Comparison of ENCODE assay signal across 21 cellular contexts in the genomic region with DNA sequence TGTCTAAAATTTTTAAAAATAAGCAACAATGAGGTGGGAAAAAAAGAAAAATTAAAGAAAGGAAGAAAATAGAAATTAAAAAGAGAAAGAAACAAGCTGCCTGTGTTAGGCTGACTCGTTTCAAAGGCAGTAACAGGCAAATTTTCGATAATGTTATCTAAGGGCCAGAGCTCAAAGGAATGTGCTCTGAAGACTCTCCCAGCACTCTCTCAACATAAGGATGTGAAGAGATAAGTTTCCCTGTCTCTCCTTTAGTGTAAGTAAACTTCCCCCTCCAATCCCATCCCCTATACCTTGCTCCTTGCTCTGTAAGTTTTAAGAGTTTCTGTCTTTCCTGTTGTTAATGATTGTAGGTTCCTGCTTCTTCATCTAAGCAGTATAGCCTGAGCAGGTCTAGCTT.
"Had no signal": no experiment of that assay in that cellular context is flagged by ENCODE, and none has a peak within 500 bp of the region (broad histone marks: within the 10 kb centered on the region; RNA-seq: fewer than 3 reads in every experiment).

No MANE protein-coding gene starts in this region.

- H3K4me1 Mint-ChIP-seq: activated CD4-positive, alpha-beta T cell treated with anti-CD3 and anti-CD28 coated beads, Interleukin-2, amount 10 ng/mL, durations not matched to agents 24 days and 14 days; activated naive CD4-positive, alpha-beta T cell treated with anti-CD3 and anti-CD28 coated beads, Interleukin-2, amount 10 ng/mL, durations not matched to agents 7 days and 5 days; activated naive CD8-positive, alpha-beta T cell treated with anti-CD3 and anti-CD28 coated beads, Interleukin-2, amount 50 U/mL, for 24 hours; central memory CD8-positive, alpha-beta T cell; naive thymus-derived CD8-positive, alpha-beta T cell; stimulated activated naive B cell treated with anti-CD40 and anti-IgM and Interleukin-4, amounts not matched to agents 10 μg/mL and 1 μg/mL and 100 μg/mL, for 72 hours; T-cell had no signal

- DNase-seq: activated CD4-positive, alpha-beta T cell treated with anti-CD3 and anti-CD28 coated beads, Interleukin-2, amount 10 ng/mL, durations not matched to agents 24 days and 14 days; activated CD8-positive, alpha-beta T cell treated with anti-CD3 and anti-CD28 coated beads, Interleukin-2, amount 10 ng/mL, durations not matched to agents 7 days and 5 days; activated naive CD4-positive, alpha-beta T cell treated with anti-CD3 and anti-CD28 coated beads, Interleukin-2, amount 10 ng/mL, durations not matched to agents 7 days and 5 days; activated naive CD8-positive, alpha-beta T cell treated with anti-CD3 and anti-CD28 coated beads, Interleukin-2, amount 50 U/mL, for 24 hours; activated T-cell treated with anti-CD3 and anti-CD28 coated beads, Interleukin-2, amount 50 U/mL, for 24 hours; anterior cingulate cortex; brain microvascular endothelial cell; colonic mucosa; gastrocnemius medialis; head of caudate nucleus; left ventricle myocardium inferior; naive thymus-derived CD8-positive, alpha-beta T cell; ovary; right lobe of liver; small intestine; stimulated activated naive B cell treated with anti-CD40 and anti-IgM and Interleukin-4, amounts not matched to agents 10 μg/mL and 1 μg/mL and 100 μg/mL, for 72 hours; T-cell; upper lobe of right lung had no signal

- H3K9me3 ChIP-seq: colonic mucosa, gastrocnemius medialis, left ventricle myocardium inferior, ovary, right lobe of liver, thoracic aorta, upper lobe of right lung had no signal

- H3K27ac Mint-ChIP-seq: activated CD4-positive, alpha-beta T cell treated with anti-CD3 and anti-CD28 coated beads, Interleukin-2, amount 10 ng/mL, durations not matched to agents 24 days and 14 days; activated CD8-positive, alpha-beta T cell treated with anti-CD3 and anti-CD28 coated beads, Interleukin-2, amount 10 ng/mL, durations not matched to agents 7 days and 5 days; activated naive CD4-positive, alpha-beta T cell treated with anti-CD3 and anti-CD28 coated beads, Interleukin-2, amount 10 ng/mL, durations not matched to agents 7 days and 5 days; activated naive CD8-positive, alpha-beta T cell treated with anti-CD3 and anti-CD28 coated beads, Interleukin-2, amount 50 U/mL, for 24 hours; activated T-cell treated with anti-CD3 and anti-CD28 coated beads, Interleukin-2, amount 50 U/mL, for 24 hours; naive thymus-derived CD8-positive, alpha-beta T cell; stimulated activated naive B cell treated with anti-CD40 and anti-IgM and Interleukin-4, amounts not matched to agents 10 μg/mL and 1 μg/mL and 100 μg/mL, for 72 hours; T-cell had no signal

- H3K36me3 Mint-ChIP-seq: activated naive CD4-positive, alpha-beta T cell treated with anti-CD3 and anti-CD28 coated beads, Interleukin-2, amount 10 ng/mL, durations not matched to agents 7 days and 5 days; naive thymus-derived CD8-positive, alpha-beta T cell; stimulated activated naive B cell treated with anti-CD40 and anti-IgM and Interleukin-4, amounts not matched to agents 10 μg/mL and 1 μg/mL and 100 μg/mL, for 72 hours; T-cell had no signal

- H3K27me3 Mint-ChIP-seq: activated CD4-positive, alpha-beta T cell treated with anti-CD3 and anti-CD28 coated beads, Interleukin-2, amount 10 ng/mL, durations not matched to agents 24 days and 14 days; activated naive CD4-positive, alpha-beta T cell treated with anti-CD3 and anti-CD28 coated beads, Interleukin-2, amount 10 ng/mL, durations not matched to agents 7 days and 5 days; activated naive CD8-positive, alpha-beta T cell treated with anti-CD3 and anti-CD28 coated beads, Interleukin-2, amount 50 U/mL, for 24 hours; central memory CD8-positive, alpha-beta T cell; naive thymus-derived CD8-positive, alpha-beta T cell; stimulated activated naive B cell treated with anti-CD40 and anti-IgM and Interleukin-4, amounts not matched to agents 10 μg/mL and 1 μg/mL and 100 μg/mL, for 72 hours; T-cell had no signal

- H3K27ac ChIP-seq: brain microvascular endothelial cell, colonic mucosa, gastrocnemius medialis, left ventricle myocardium inferior, ovary, right lobe of liver, thoracic aorta, upper lobe of right lung had no signal

- H3K27me3 ChIP-seq: brain microvascular endothelial cell, colonic mucosa, gastrocnemius medialis, ovary, right lobe of liver, upper lobe of right lung had no signal

- H3K36me3 ChIP-seq: brain microvascular endothelial cell, colonic mucosa, gastrocnemius medialis, left ventricle myocardium inferior, ovary, right lobe of liver, thoracic aorta, upper lobe of right lung had no signal

- H3K9me3 Mint-ChIP-seq: activated CD4-positive, alpha-beta T cell treated with anti-CD3 and anti-CD28 coated beads, Interleukin-2, amount 10 ng/mL, durations not matched to agents 24 days and 14 days; activated naive CD4-positive, alpha-beta T cell treated with anti-CD3 and anti-CD28 coated beads, Interleukin-2, amount 10 ng/mL, durations not matched to agents 7 days and 5 days; activated naive CD8-positive, alpha-beta T cell treated with anti-CD3 and anti-CD28 coated beads, Interleukin-2, amount 50 U/mL, for 24 hours; activated T-cell treated with anti-CD3 and anti-CD28 coated beads, Interleukin-2, amount 50 U/mL, for 24 hours; central memory CD8-positive, alpha-beta T cell; naive thymus-derived CD8-positive, alpha-beta T cell; T-cell had no signal

- ATAC-seq: activated CD8-positive, alpha-beta T cell treated with anti-CD3 and anti-CD28 coated beads, Interleukin-2, amount 10 ng/mL, durations not matched to agents 7 days and 5 days; activated naive CD8-positive, alpha-beta T cell treated with anti-CD3 and anti-CD28 coated beads, Interleukin-2, amount 50 U/mL, for 24 hours; esophagus mucosa; gastrocnemius medialis; naive thymus-derived CD8-positive, alpha-beta T cell; right lobe of liver; stimulated activated naive B cell treated with anti-CD40 and anti-IgM and Interleukin-4, amounts not matched to agents 10 μg/mL and 1 μg/mL and 100 μg/mL, for 72 hours; T-cell; upper lobe of right lung had no signal

- H3K4me1 ChIP-seq: colonic mucosa, gastrocnemius medialis, left ventricle myocardium inferior, right lobe of liver, upper lobe of right lung had no signal

- H3K4me3 ChIP-seq: colonic mucosa, gastrocnemius medialis, left ventricle myocardium inferior, ovary, right lobe of liver, thoracic aorta, upper lobe of right lung had no signal

- H3K4me3 Mint-ChIP-seq: activated CD4-positive, alpha-beta T cell treated with anti-CD3 and anti-CD28 coated beads, Interleukin-2, amount 10 ng/mL, durations not matched to agents 24 days and 14 days; activated CD8-positive, alpha-beta T cell treated with anti-CD3 and anti-CD28 coated beads, Interleukin-2, amount 10 ng/mL, durations not matched to agents 7 days and 5 days; activated naive CD4-positive, alpha-beta T cell treated with anti-CD3 and anti-CD28 coated beads, Interleukin-2, amount 10 ng/mL, durations not matched to agents 7 days and 5 days; activated naive CD8-positive, alpha-beta T cell treated with anti-CD3 and anti-CD28 coated beads, Interleukin-2, amount 50 U/mL, for 24 hours; activated T-cell treated with anti-CD3 and anti-CD28 coated beads, Interleukin-2, amount 50 U/mL, for 24 hours; central memory CD8-positive, alpha-beta T cell; naive thymus-derived CD8-positive, alpha-beta T cell; stimulated activated naive B cell treated with anti-CD40 and anti-IgM and Interleukin-4, amounts not matched to agents 10 μg/mL and 1 μg/mL and 100 μg/mL, for 72 hours; T-cell had no signal
